ENCODE assay signal across 8 cellular contexts in genomic region chr16:2303923-2304322, GRCh38.
"Had no signal": no experiment of that assay in that cellular context is flagged by ENCODE, and none has a peak within 500 bp of the region (broad histone marks: within the 10 kb centered on the region; RNA-seq: fewer than 3 reads in every experiment).

No MANE protein-coding gene starts in this region.

- H3K4me1 Mint-ChIP-seq: GM23338, IgD-negative memory B cell had no signal

- H3K9me3 ChIP-seq: HAP-1 had no signal

- H3K27ac Mint-ChIP-seq: GM23338, HFFc6, IgD-negative memory B cell had no signal

- H3K4me3 Mint-ChIP-seq: GM23338, HFFc6, IgD-negative memory B cell had no signal

- H3K9me3 Mint-ChIP-seq: GM23338, HFFc6, IgD-negative memory B cell had no signal

- H2AFZ ChIP-seq: GM23338 had no signal

- H3K4me3 ChIP-seq: GM23338, HAP-1 had no signal

- FAIRE-seq: HepG2 had no signal

- H3K27ac ChIP-seq: HL-60 had no signal

- H3K36me3 Mint-ChIP-seq: IgD-negative memory B cell had no signal

- ATAC-seq: GM23338, HCT116, HepG2 had no signal

- DNase-seq: H7, HFFc6 had no signal

- H3K36me3 ChIP-seq: HAP-1 had no signal

- H3K4me2 ChIP-seq: GM23338 had no signal

- H3K27me3 Mint-ChIP-seq: IgD-negative memory B cell had no signal

- H3K4me1 ChIP-seq: HAP-1 had no signal
